In genomic region chr10:25565570-25565969, GRCh38 we compare ENCODE assay signal across 11 cellular contexts.
DNase-seq lines count a peak whose midpoint lies in the region; TF ChIP-seq lines count a peak whose summit lies in the region.
"Had no signal": no experiment of that assay in that cellular context is flagged by ENCODE, and none has a peak within 500 bp of the region (broad histone marks: within the 10 kb centered on the region; RNA-seq: fewer than 3 reads in every experiment).

No MANE protein-coding gene starts in this region.

- no peak overlapping the region for H2BK12ac ChIP-seq in mesenchymal stem cell (ENCODE audit: low read length in 2 of 2)

- peak; percentile 56 for DNase-seq in NCI-H82 (lab: John Stamatoyannopoulos, UW)
- DNase-seq in NCI-H82 treated with DMSO at 0.1 percent for 48 hours (lab: John Stamatoyannopoulos, UW; ENCODE audit: unreplicated experiment): no peak
- DNase-seq in hepatocyte (ENCODE audit: low spot score): no peak
- peak; percentile 71 for DNase-seq in neural progenitor cell (ENCODE audit: low spot score)
- DNase-seq in posterior vena cava (ENCODE audit: low spot score): no peak
- no peak for DNase-seq in lower leg skin (ENCODE audit: low spot score in 2 of 2)
- DNase-seq in GF-D8 (lab: John Stamatoyannopoulos, UW): no peak
- DNase-seq in mesenchymal stem cell: no peak
- DNase-seq: DMS53 had no signal

- H3K27me3 ChIP-seq in hepatocyte (no peaks in the 10 kb centered on the region), neural progenitor cell (no peaks in the 10 kb centered on the region), mesenchymal stem cell (ENCODE audit: control insufficient read depth in 1 of 2, insufficient read depth in 1 of 2, low read length in 2 of 2) (no peaks in the 10 kb centered on the region)
- H3K27me3 ChIP-seq: BLaER1 had no signal

- no peaks in the 10 kb centered on the region for H3K9me2 ChIP-seq in hepatocyte (replicated peaks; ENCODE audit: insufficient read depth)

- intact Hi-C loops in posterior vena cava (cut with DNase I) (loop anchor here in 1 of 2 donors (10.0 kb wide), 1 partner anchor 351 kb away; no protein-coding TSS in a partner anchor), lower leg skin (cut with DNase I; ENCODE audit: low total_unique reads) (no loop called here)

- no peak overlapping the region for H2BK5ac ChIP-seq in mesenchymal stem cell (ENCODE audit: low read depth, low read length, poor library complexity, severe bottlenecking)

- H3K79me2 ChIP-seq in hepatocyte (no peaks in the 10 kb centered on the region), neural progenitor cell (ENCODE audit: low read depth) (no peaks in the 10 kb centered on the region)

- no peaks in the 10 kb centered on the region for H3K27me3 Mint-ChIP-seq in neural progenitor cell (ENCODE audit: insufficient read depth, low read depth)

- no peak overlapping the region for H3K18ac ChIP-seq in mesenchymal stem cell (ENCODE audit: low read depth in 1 of 2, low read length in 2 of 2)

- H3F3A ChIP-seq in neural progenitor cell (ENCODE audit: low read depth): peaks cover 14% of the 10 kb centered on the region

- no peaks in the 10 kb centered on the region for H3K9me3 Mint-ChIP-seq in neural progenitor cell

- no peak overlapping the region for H2BK15ac ChIP-seq in mesenchymal stem cell (ENCODE audit: low read depth, poor library complexity, severe bottlenecking)

- no peak overlapping the region for H3K9ac ChIP-seq in neural progenitor cell
- no peak overlapping the region for H3K9ac ChIP-seq in mesenchymal stem cell (ENCODE audit: low read length)
- H3K9ac ChIP-seq: BLaER1 had no signal

- WGBS in hepatocyte (ENCODE audit: low lambda C conversion rate, missing lambda C conversion rate): 22% methylated on average over 7 of the region's 7 CpGs
- WGBS in lower leg skin, 2 donors: 50 to 53% methylated on average over 7 of the region's 7 CpGs
- 75% methylated on average over 7 of the region's 7 CpGs for WGBS in mesenchymal stem cell

- H3K4me1 ChIP-seq in hepatocyte (ENCODE audit: insufficient read depth) (peaks cover 9% of the 10 kb centered on the region), neural progenitor cell (peaks cover 22% of the 10 kb centered on the region), mesenchymal stem cell (ENCODE audit: control insufficient read depth, insufficient read depth, low read depth, low read length) (no peaks in the 10 kb centered on the region)
- H3K4me1 ChIP-seq: BLaER1 had no signal

- TF ChIP-seq POLR2A in lower leg skin (IDR thresholded peaks at IDR 0.05): no peak

- no peak overlapping the region for H3K4me3 Mint-ChIP-seq in neural progenitor cell

- H2AK5ac ChIP-seq in mesenchymal stem cell (ENCODE audit: low read length, severe bottlenecking): no peak overlapping the region

- no peaks in the 10 kb centered on the region for H3K36me3 Mint-ChIP-seq in neural progenitor cell

- H2BK120ac ChIP-seq in mesenchymal stem cell (ENCODE audit: low read depth, low read length): no peak overlapping the region

- H4K8ac ChIP-seq in mesenchymal stem cell (ENCODE audit: low read length): no peak overlapping the region

- no peak overlapping the region for H2AFZ ChIP-seq in hepatocyte
- no peak overlapping the region for H2AFZ ChIP-seq in neural progenitor cell (replicated peaks)
- no peak overlapping the region for H2AFZ ChIP-seq in mesenchymal stem cell (ENCODE audit: low read depth, low read length)

- H4K91ac ChIP-seq in mesenchymal stem cell (ENCODE audit: low read length): no peak overlapping the region

- H3K4ac ChIP-seq in mesenchymal stem cell (ENCODE audit: low read depth in 1 of 2, low read length in 2 of 2): no peak overlapping the region

- H3K14ac ChIP-seq in mesenchymal stem cell (ENCODE audit: low read length in 2 of 2): no peak overlapping the region

- H3K9me3 ChIP-seq in hepatocyte (ENCODE audit: low read depth) (no peaks in the 10 kb centered on the region), neural progenitor cell (ENCODE audit: low read depth) (no peaks in the 10 kb centered on the region), mesenchymal stem cell (ENCODE audit: control insufficient read depth, low read length) (no peaks in the 10 kb centered on the region)
- H3K9me3 ChIP-seq: BLaER1 had no signal

- no peak for TF ChIP-seq CTCF in hepatocyte (IDR thresholded peaks at IDR 0.05; ENCODE audit: poor library complexity)
- no peak for TF ChIP-seq CTCF in neural progenitor cell (IDR thresholded peaks at IDR 0.05)
- TF ChIP-seq CTCF in lower leg skin (IDR thresholded peaks at IDR 0.05): no peak

- H3K36me3 ChIP-seq in hepatocyte (replicated peaks; ENCODE audit: insufficient read depth, low read depth): no peaks in the 10 kb centered on the region
- no peaks in the 10 kb centered on the region for H3K36me3 ChIP-seq in neural progenitor cell
- no peaks in the 10 kb centered on the region for H3K36me3 ChIP-seq in mesenchymal stem cell (ENCODE audit: control insufficient read depth in 1 of 2, insufficient read depth in 2 of 2, low read depth in 1 of 2, low read length in 2 of 2)
- H3K36me3 ChIP-seq: BLaER1 had no signal

- H3K27ac ChIP-seq in hepatocyte: peak overlapping the region; percentile 13
- no peak overlapping the region for H3K27ac ChIP-seq in neural progenitor cell
- H3K27ac ChIP-seq in mesenchymal stem cell (ENCODE audit: low read length, poor library complexity, severe bottlenecking): no peak overlapping the region
- H3K27ac ChIP-seq: 22Rv1, BLaER1 had no signal

- no peaks in the 10 kb centered on the region for H4K20me1 ChIP-seq in hepatocyte (ENCODE audit: insufficient read depth, poor library complexity, severe bottlenecking)
- no peaks in the 10 kb centered on the region for H4K20me1 ChIP-seq in neural progenitor cell (ENCODE audit: low read depth)
- H4K20me1 ChIP-seq: BLaER1 had no signal

- H3K4me2 ChIP-seq in hepatocyte (peak overlapping the region; percentile 64), neural progenitor cell (peak overlapping the region; percentile 23), mesenchymal stem cell (ENCODE audit: low read length, poor library complexity, severe bottlenecking) (no peak overlapping the region)
- H3K4me2 ChIP-seq: BLaER1 had no signal

- H3K23ac ChIP-seq in mesenchymal stem cell (ENCODE audit: low read length in 2 of 2): no peak overlapping the region

- no peaks in the 10 kb centered on the region for H3K79me1 ChIP-seq in mesenchymal stem cell (replicated peaks; ENCODE audit: low read length, poor library complexity, severe bottlenecking)

- H3K4me1 Mint-ChIP-seq in neural progenitor cell: peaks cover 7% of the 10 kb centered on the region

- H3K4me3 ChIP-seq in hepatocyte (no peak overlapping the region), neural progenitor cell (no peak overlapping the region), lower leg skin (ENCODE audit: low read depth, poor library complexity, severe bottlenecking) (no peak overlapping the region), mesenchymal stem cell (ENCODE audit: insufficient read depth in 1 of 2, low read depth in 1 of 2, low read length in 2 of 2) (no peak overlapping the region)
- H3K4me3 ChIP-seq: BLaER1 had no signal

- no peak overlapping the region for H3K27ac Mint-ChIP-seq in neural progenitor cell

Comparison
In these comparisons a context has a peak if more than half of its experiments do, and no peak if none do; other contexts are left out.
1. DNase-seq: peak in NCI-H82 (single experiment) and neural progenitor cell (single experiment); none in NCI-H82 treated with DMSO at 0.1 percent for 48 hours (single experiment), hepatocyte (single experiment), posterior vena cava (single experiment), lower leg skin (0 of 2), GF-D8 (single experiment) and mesenchymal stem cell (single experiment).